In genomic region chr6:170371588-170371987, GRCh38 we compare ENCODE assay signal across 13 cellular contexts.
DNase-seq lines count a peak whose midpoint lies in the region; ATAC-seq and TF ChIP-seq lines count a peak whose summit lies in the region.
"Had no signal": no experiment of that assay in that cellular context is flagged by ENCODE, and none has a peak within 500 bp of the region (broad histone marks: within the 10 kb centered on the region; RNA-seq: fewer than 3 reads in every experiment).

No MANE protein-coding gene starts in this region.

- peaks cover 6% of the 10 kb centered on the region for H3K36me3 Mint-ChIP-seq in neural crest cell (ENCODE audit: low read depth)

- H3K4me3 Mint-ChIP-seq in neural crest cell = no peak overlapping the region
- H3K4me3 Mint-ChIP-seq: T-helper 2 cell treated with Interferon-gamma antibody and Interleukin-4, amounts not matched to agents 5 μg/mL and 100 μg/mL, for 36 hours had no signal

- ATAC-seq in HG02884 (IDR thresholded peaks at IDR 0.05; ENCODE audit: unreplicated experiment) = no peak
- ATAC-seq: HCT116 had no signal

- no peaks in the 10 kb centered on the region for H3K9me3 Mint-ChIP-seq in neural crest cell
- H3K9me3 Mint-ChIP-seq: T-helper 2 cell treated with Interferon-gamma antibody and Interleukin-4, amounts not matched to agents 5 μg/mL and 100 μg/mL, for 36 hours had no signal

- H3K27me3 Mint-ChIP-seq in neural crest cell (ENCODE audit: low read depth) = no peaks in the 10 kb centered on the region

- H3K4me1 Mint-ChIP-seq in neural crest cell = peaks cover 12% of the 10 kb centered on the region

- peak overlapping the region; percentile 60 for H3K27ac Mint-ChIP-seq in neural crest cell (ENCODE audit: unreplicated experiment)
- H3K27ac Mint-ChIP-seq: T-helper 2 cell treated with Interferon-gamma antibody and Interleukin-4, amounts not matched to agents 5 μg/mL and 100 μg/mL, for 36 hours had no signal

- DNase-seq in EH (ENCODE audit: low read depth) = peak; percentile 26
- peak; percentile 73 for DNase-seq in NCI-H510A (lab: John Stamatoyannopoulos, UW)
- DNase-seq in fibroblast of gingiva (ENCODE audit: low read depth) = peak; percentile 21
- no peak for DNase-seq in neural crest cell (ENCODE audit: low read depth, low spot score)
- DNase-seq in NCI-H446 treated with DMSO at 0.1 percent for 48 hours (lab: John Stamatoyannopoulos, UW) = no peak
- no peak for DNase-seq in NCI-H1694 (lab: John Stamatoyannopoulos, UW)
- DNase-seq: effector CD8-positive, alpha-beta T cell; mammary epithelial cell; NCI-H1436; thyroid gland had no signal

- no peak for TF ChIP-seq CTCF in neural crest cell (conservative IDR thresholded peaks at IDR 0.05)

Comparison
In these comparisons a context has a peak if more than half of its experiments do, and no peak if none do; other contexts are left out.
1. DNase-seq: peak in EH (single experiment), NCI-H510A (single experiment) and fibroblast of gingiva (single experiment); none in neural crest cell (single experiment), NCI-H446 treated with DMSO at 0.1 percent for 48 hours (single experiment) and NCI-H1694 (single experiment).